Comparison of ENCODE assay signal across 8 cellular contexts in the genomic region with DNA sequence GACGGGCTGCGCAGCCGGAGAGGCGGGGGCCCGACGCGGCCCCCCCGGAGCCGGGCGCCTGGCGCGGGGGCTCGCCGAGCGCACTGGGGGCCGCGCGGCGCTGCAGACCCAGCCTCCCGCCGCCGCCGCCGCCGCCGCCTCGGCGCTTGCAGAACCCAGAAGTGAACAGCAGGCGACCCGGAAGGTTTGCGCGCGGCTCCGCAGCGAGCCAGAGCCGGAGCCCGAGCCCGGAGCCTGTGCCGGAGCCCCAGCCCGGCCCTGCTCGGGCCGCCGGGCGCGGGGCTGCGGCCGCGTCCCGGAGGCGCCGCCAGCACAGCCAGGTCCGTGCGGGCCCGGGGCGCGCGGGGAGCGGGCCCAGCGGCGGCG. TPM values are rescaled to one million over a fixed set of nuclear protein-coding genes. Genes with fewer than 3 reads are reported as not detected.
DNase-seq lines count a peak whose midpoint lies in the region; ATAC-seq, FAIRE-seq and TF ChIP-seq lines count a peak whose summit lies in the region.

A gene with protein sequence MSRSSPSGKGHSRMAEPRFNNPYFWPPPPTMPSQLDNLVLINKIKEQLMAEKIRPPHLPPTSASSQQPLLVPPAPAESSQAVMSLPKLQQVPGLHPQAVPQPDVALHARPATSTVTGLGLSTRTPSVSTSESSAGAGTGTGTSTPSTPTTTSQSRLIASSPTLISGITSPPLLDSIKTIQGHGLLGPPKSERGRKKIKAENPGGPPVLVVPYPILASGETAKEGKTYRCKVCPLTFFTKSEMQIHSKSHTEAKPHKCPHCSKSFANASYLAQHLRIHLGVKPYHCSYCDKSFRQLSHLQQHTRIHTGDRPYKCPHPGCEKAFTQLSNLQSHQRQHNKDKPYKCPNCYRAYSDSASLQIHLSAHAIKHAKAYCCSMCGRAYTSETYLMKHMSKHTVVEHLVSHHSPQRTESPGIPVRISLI (plus strand): TSS at position 158 of the 366 bp plus-strand sequence. CDS start 14,083 bp downstream, outside the sequence.

- H3K27me3 ChIP-seq in Karpas-422 (ENCODE audit: low read length) (peaks cover 3% of the 10 kb centered on the region; the same call in 1 of the 2 replicates), ascending aorta (no peaks in the 10 kb centered on the region), right atrium auricular region (no peaks in the 10 kb centered on the region)

- H4K20me1 ChIP-seq in Karpas-422 (ENCODE audit: insufficient read depth, low read depth, low read length): peaks cover 3% of the 10 kb centered on the region; the same call in 1 of the 2 replicates

- ATAC-seq in GM18907 (IDR thresholded peaks at IDR 0.05; ENCODE audit: unreplicated experiment): peak; percentile 60

- peak; percentile 55 for DNase-seq in ACHN
- DNase-seq in Karpas-422: peak; percentile 85
- DNase-seq in T-helper 9 cell: peak; percentile 61
- DNase-seq in ascending aorta (ENCODE audit: low spot score in 2 of 2): peak in 1 of 2 donors; percentile 75
- DNase-seq in right atrium auricular region (ENCODE audit: low spot score): no peak
- peak; percentile 8 for DNase-seq in pulmonary artery endothelial cell (ENCODE audit: low read depth, low spot score)
- DNase-seq in urothelium cell line (ENCODE audit: low spot score): peak; percentile 84

- no peak for FAIRE-seq in urothelium cell line (lab: Jason Lieb, UNC)

- peak within 1 kb of the TSS; percentile 86 for H3K4me2 ChIP-seq in Karpas-422 (ENCODE audit: low read depth, low read length, poor library complexity, severe bottlenecking)

- no peaks in the 10 kb centered on the region for H3K9me3 ChIP-seq in Karpas-422 (ENCODE audit: low read length)
- H3K9me3 ChIP-seq in ascending aorta: no peaks in the 10 kb centered on the region
- no peaks in the 10 kb centered on the region for H3K9me3 ChIP-seq in right atrium auricular region

- H3K4me3 ChIP-seq in Karpas-422 (ENCODE audit: low read length) (peak within 1 kb of the TSS; percentile 69), ascending aorta (peak within 1 kb of the TSS; percentile 74 to 90), right atrium auricular region (peak within 1 kb of the TSS; percentile 64 to 76)

- H3K27ac ChIP-seq in Karpas-422 (ENCODE audit: low read length) (peak within 1 kb of the TSS; percentile 82), ascending aorta (peak within 1 kb of the TSS; percentile 98 to 100), right atrium auricular region (peak within 1 kb of the TSS; percentile 97 to 100)

- peak within 1 kb of the TSS; percentile 52 for H2AFZ ChIP-seq in Karpas-422 (ENCODE audit: low read length)

- no peaks in the 10 kb centered on the region for H3K9me2 ChIP-seq in Karpas-422 (replicated peaks; ENCODE audit: insufficient read depth, low read length)

- H3K36me3 ChIP-seq in Karpas-422 (ENCODE audit: insufficient read depth, low read length) (no peaks in the 10 kb centered on the region), ascending aorta (no peaks in the 10 kb centered on the region), right atrium auricular region (no peaks in the 10 kb centered on the region)

- peaks cover 23% of the 10 kb centered on the region for H3K79me2 ChIP-seq in Karpas-422 (ENCODE audit: low read length)

- TF ChIP-seq CTCF in ascending aorta (IDR thresholded peaks at IDR 0.05) (peak in 1 of 3 experiments; percentile 23), right atrium auricular region (IDR thresholded peaks at IDR 0.05) (no peak)

- H3K4me1 ChIP-seq in Karpas-422 (ENCODE audit: low read length) (peaks cover 29% of the 10 kb centered on the region), ascending aorta (peaks cover 15 to 42% of the 10 kb centered on the region in 2 donors), right atrium auricular region (peaks cover 0 to 49% of the 10 kb centered on the region in 2 donors)

- H3K9ac ChIP-seq in Karpas-422 (ENCODE audit: low read length): peak within 1 kb of the TSS; percentile 77

- in situ Hi-C loops in ACHN (cut with HindIII; ENCODE audit: low pct_ligation_motif_present, low pct_unique_long_range_greater_than_20kb, low sequenced_read_pairs): no loop called here

- intact Hi-C loops in ascending aorta (cut with DNase I): loop anchor here (5.0 kb wide), 3 partner anchors 41 to 81 kb away; partner anchors contain the start of gene TRIM62

RNA-seq across cellular contexts. Expression of the gene that starts here (rescaled TPM):
- total RNA-seq in Karpas-422 (2014; rRNA removed; shearing (Covaris generic); ENCODE audit: low replicate concordance): 14.3 and 16.7 TPM in 2 replicates
- 34.4 TPM for total RNA-seq in ascending aorta
- total RNA-seq in right atrium auricular region: 10 to 100 TPM; 23.5 to 50.5 TPM
- total RNA-seq in pulmonary artery endothelial cell: 3.7 and 5.1 TPM in 2 replicates
